1 cellular context compared by ENCODE assay signal in the genomic region with DNA sequence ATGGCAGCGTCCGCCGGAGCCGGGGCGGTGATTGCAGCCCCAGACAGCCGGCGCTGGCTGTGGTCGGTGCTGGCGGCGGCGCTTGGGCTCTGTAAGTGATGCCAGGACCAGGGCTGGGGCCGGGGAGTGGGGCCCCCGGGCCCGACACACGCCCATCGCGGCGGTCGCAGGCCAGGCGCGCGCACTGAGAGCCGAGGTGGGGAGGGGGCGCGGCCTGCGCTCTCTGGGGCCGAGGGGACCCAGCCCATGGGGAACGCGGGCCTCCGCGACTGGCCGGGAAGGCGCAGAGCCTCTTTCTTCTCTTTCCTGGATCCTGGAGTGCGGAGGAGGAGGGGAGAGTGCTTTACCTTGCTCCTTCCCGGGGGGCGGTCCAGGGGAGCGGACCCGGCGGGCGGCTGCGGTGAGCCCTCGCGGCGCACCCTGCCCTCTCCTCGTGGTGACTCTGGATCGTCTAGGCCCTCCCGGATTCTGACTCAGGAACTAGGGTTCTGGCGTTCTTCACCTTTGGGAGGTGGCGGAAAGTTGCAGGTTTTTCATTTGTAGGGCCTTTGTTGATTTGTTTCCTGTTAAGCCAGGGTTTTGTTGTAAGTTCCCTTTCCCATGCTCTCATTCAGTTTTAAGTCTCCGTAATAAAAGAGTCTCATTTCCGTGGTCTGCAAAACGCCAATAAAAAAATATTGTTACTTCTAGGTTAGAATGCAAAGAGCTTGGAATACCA.
TF ChIP-seq lines count a peak whose summit lies in the region.

No MANE protein-coding gene starts in this region.

TF ChIP-seq in IMR-90, 13 proteins besides CTCF, POLR2A, EP300 and RAD21:
- TF ChIP-seq MXI1 (IDR thresholded peaks at IDR 0.05; ENCODE audit: borderline replicate concordance, low read depth, low read length) (0 out of 2 replicates have a peak, but pooled peaks have one; percentile 52), CHD1 (IDR thresholded peaks at IDR 0.05; ENCODE audit: low read depth, low read length) (no peak)
